Comparison of ENCODE assay signal across 12 cellular contexts in genomic region chr1:2235300-2235998, GRCh38. TPM values are rescaled to one million over a fixed set of nuclear protein-coding genes. Genes with fewer than 3 reads are reported as not detected.
A peak's percentile ranks its signal among the peaks of the same experiment; 100 is the strongest.
DNase-seq lines count a peak whose midpoint lies in the region; ATAC-seq and TF ChIP-seq lines count a peak whose summit lies in the region.
"Had no signal": no experiment of that assay in that cellular context is flagged by ENCODE, and none has a peak within 500 bp of the region (broad histone marks: within the 10 kb centered on the region; RNA-seq: fewer than 3 reads in every experiment).

No MANE protein-coding gene starts in this region.

- TF ChIP-seq POLR2A in heart left ventricle (IDR thresholded peaks at IDR 0.05) (no peak), gastrocnemius medialis (IDR thresholded peaks at IDR 0.05) (no peak)

- peaks cover 52 to 93% (median 73%) of the 10 kb centered on the region in 4 donors for H3K4me1 Mint-ChIP-seq in CD4-positive, alpha-beta memory T cell
- H3K4me1 Mint-ChIP-seq in activated CD8-positive, alpha-beta T cell treated with anti-CD3 and anti-CD28 coated beads for 36 hours (ENCODE audit: low read depth): peaks cover 73% of the 10 kb centered on the region

- peak overlapping the region; percentile 94 to 100 (median 98) for H3K27ac Mint-ChIP-seq in CD4-positive, alpha-beta memory T cell
- H3K27ac Mint-ChIP-seq in activated CD8-positive, alpha-beta T cell treated with anti-CD3 and anti-CD28 coated beads for 36 hours: peak overlapping the region; percentile 92

- TF ChIP-seq CTCF in activated CD8-positive, alpha-beta T cell treated with anti-CD3 and anti-CD28 coated beads for 36 hours (IDR thresholded peaks at IDR 0.05): no peak
- no peak for TF ChIP-seq CTCF in heart left ventricle (IDR thresholded peaks at IDR 0.05)
- TF ChIP-seq CTCF in gastrocnemius medialis (IDR thresholded peaks at IDR 0.05 in 4 of 5, conservative IDR thresholded peaks at IDR 0.05 in 1 of 5): no peak

- H3K36me3 ChIP-seq in CD4-positive, alpha-beta memory T cell (ENCODE audit: insufficient read depth, low read length): peaks cover 6% of the 10 kb centered on the region
- no peaks in the 10 kb centered on the region for H3K36me3 ChIP-seq in heart left ventricle
- H3K36me3 ChIP-seq in gastrocnemius medialis: no peaks in the 10 kb centered on the region

- peaks cover 0 to 6% (median 0%) of the 10 kb centered on the region in 8 donors for H3K9me3 Mint-ChIP-seq in CD4-positive, alpha-beta memory T cell
- H3K9me3 Mint-ChIP-seq in activated CD8-positive, alpha-beta T cell treated with anti-CD3 and anti-CD28 coated beads for 36 hours: no peaks in the 10 kb centered on the region

- H3K27ac ChIP-seq in CD4-positive, alpha-beta memory T cell (ENCODE audit: low read depth, low read length): peak overlapping the region; percentile 84
- H3K27ac ChIP-seq in heart left ventricle (peak overlapping the region; percentile 51 to 89 (median 70)), gastrocnemius medialis (peak overlapping the region; percentile 83 to 93 (median 85))

- H3K36me3 Mint-ChIP-seq in CD4-positive, alpha-beta memory T cell: peaks cover 0 to 54% of the 10 kb centered on the region in 2 donors
- H3K36me3 Mint-ChIP-seq in activated CD8-positive, alpha-beta T cell treated with anti-CD3 and anti-CD28 coated beads for 36 hours (ENCODE audit: low read depth): peaks cover 25% of the 10 kb centered on the region

- CTCF ChIA-PET in CD4-positive, alpha-beta memory T cell (lab: Charles Lee; ENCODE audit: partially characterized antibody): interaction anchor here (1.1 to 6.0 kb wide), 3 partner anchors 25 to 55 kb away, joined by 3 to 40 read pairs (median 4); partner anchors contain the start of gene FAAP20
- CTCF ChIA-PET in activated CD8-positive, alpha-beta T cell treated with anti-CD3 and anti-CD28 coated beads for 36 hours (lab: Charles Lee): interaction anchor here (1.8 to 3.4 kb wide), 6 partner anchors 17 to 80 kb away, joined by 3 to 21 read pairs (median 6); partner anchors contain the start of gene FAAP20

- peaks cover 0 to 4% of the 10 kb centered on the region in 2 donors for H3K27me3 Mint-ChIP-seq in CD4-positive, alpha-beta memory T cell
- H3K27me3 Mint-ChIP-seq in activated CD8-positive, alpha-beta T cell treated with anti-CD3 and anti-CD28 coated beads for 36 hours: no peaks in the 10 kb centered on the region

- peak in 1 of 5 donors; percentile 41 for DNase-seq in CD4-positive, alpha-beta memory T cell
- DNase-seq in activated CD8-positive, alpha-beta T cell treated with anti-CD3 and anti-CD28 coated beads for 36 hours: no peak
- DNase-seq in heart left ventricle (no peak), gastrocnemius medialis (no peak), amygdala (lab: John Stamatoyannopoulos, UW) (no peak), OCI-M1 (lab: John Stamatoyannopoulos, UW) (no peak), posterior vena cava (ENCODE audit: low spot score) (no peak)
- DNase-seq: activated CD8-positive, alpha-beta memory T cell treated with anti-CD3 and anti-CD28 coated beads for 24 hours; DND-41; stimulated activated CD4-positive, alpha-beta T cell treated with anti-CD3 and anti-CD28 coated beads, Interleukin-2, amount 100 ng/mL, for 48 hours had no signal

- intact Hi-C loops in CD4-positive, alpha-beta memory T cell (cut with micrococcal nuclease): no loop called here
- intact Hi-C loops in activated CD8-positive, alpha-beta T cell treated with anti-CD3 and anti-CD28 coated beads for 36 hours (cut with micrococcal nuclease): no loop called here
- intact Hi-C loops in heart left ventricle (cut with DNase I) (loop anchor here in 4 of 10 donors (5.0 to 10.0 kb wide), 3 partner anchors 37 to 79 kb away; no protein-coding TSS in a partner anchor), gastrocnemius medialis (cut with DNase I; ENCODE audit: low total_unique reads) (no loop called here), posterior vena cava (cut with DNase I) (loop anchor here in 1 of 2 donors (5.0 kb wide), 1 partner anchor 37 kb away; no protein-coding TSS in a partner anchor)

- H3K4me3 ChIP-seq in CD4-positive, alpha-beta memory T cell (ENCODE audit: low read length in 2 of 2): peak overlapping the region in 1 of 2 donors; percentile 18
- H3K4me3 ChIP-seq in heart left ventricle (peak overlapping the region in 3 of 12 donors; percentile 48 to 89 (median 74)), gastrocnemius medialis (peak overlapping the region in 1 of 4 donors; percentile 2)

- H3K9me3 ChIP-seq in CD4-positive, alpha-beta memory T cell (ENCODE audit: control insufficient read depth in 1 of 2, low read length in 2 of 2): no peaks in the 10 kb centered on the region
- H3K9me3 ChIP-seq in heart left ventricle (no peaks in the 10 kb centered on the region), gastrocnemius medialis (no peaks in the 10 kb centered on the region)

- 89 to 93% (median 90%) methylated on average over 16 to 22 of the region's 22 CpGs for WGBS in heart left ventricle, 4 donors

- no peaks in the 10 kb centered on the region for H3K27me3 ChIP-seq in CD4-positive, alpha-beta memory T cell (ENCODE audit: insufficient read depth, low read length)
- H3K27me3 ChIP-seq in heart left ventricle: no peaks in the 10 kb centered on the region
- no peaks in the 10 kb centered on the region for H3K27me3 ChIP-seq in gastrocnemius medialis

- POLR2A ChIA-PET in CD4-positive, alpha-beta memory T cell (lab: Charles Lee; ENCODE audit: partially characterized antibody): interaction anchor here (0.7 to 16.3 kb wide), 6 partner anchors 19 to 65 kb away, joined by 3 to 454 read pairs (median 77); partner anchors contain the start of gene FAAP20
- POLR2A ChIA-PET in activated CD8-positive, alpha-beta T cell treated with anti-CD3 and anti-CD28 coated beads for 36 hours (lab: Charles Lee): interaction anchor here (1.1 to 2.9 kb wide), 2 partner anchors 18 to 65 kb away, joined by 3 to 18 read pairs; no protein-coding TSS in a partner anchor

- peak overlapping the region; percentile 63 to 98 (median 83) for H3K4me3 Mint-ChIP-seq in CD4-positive, alpha-beta memory T cell
- H3K4me3 Mint-ChIP-seq in activated CD8-positive, alpha-beta T cell treated with anti-CD3 and anti-CD28 coated beads for 36 hours: peak overlapping the region; percentile 16

- ATAC-seq in activated CD8-positive, alpha-beta T cell treated with anti-CD3 and anti-CD28 coated beads for 36 hours: no peak
- no peak for ATAC-seq in heart left ventricle
- ATAC-seq in gastrocnemius medialis: no peak
- no peak for ATAC-seq in GM19324 (IDR thresholded peaks at IDR 0.05; ENCODE audit: low FRiP score, unreplicated experiment)
- ATAC-seq: PC-3 had no signal

- in situ Hi-C loops in gastrocnemius medialis (cut with MboI; ENCODE audit: low sequenced_read_pairs in 4 of 4): no loop called here

- peaks cover 94% of the 10 kb centered on the region for H3K4me1 ChIP-seq in CD4-positive, alpha-beta memory T cell (ENCODE audit: insufficient read depth, low read length)
- H3K4me1 ChIP-seq in heart left ventricle (peaks cover 24 to 100% (median 97%) of the 10 kb centered on the region in 12 donors), gastrocnemius medialis (peaks cover 91 to 99% of the 10 kb centered on the region in 2 donors)

RNA-seq across cellular contexts. Expression of gene SKI, which starts 7.3 kb away (rescaled TPM):
- total RNA-seq in CD4-positive, alpha-beta memory T cell: 100 to 1,000 TPM in 1 of 2 experiments, 10 to 100 TPM in 1; 96.1 to 104 TPM
- polyA plus RNA-seq in CD4-positive, alpha-beta memory T cell: under 1 TPM; 0.08 to 0.86 TPM
- total RNA-seq in activated CD8-positive, alpha-beta T cell treated with anti-CD3 and anti-CD28 coated beads for 36 hours: 10 to 100 TPM; 27.5 to 28.3 TPM
- total RNA-seq in heart left ventricle: 10 to 100 TPM; 28.8 to 52.7 (median 41.3) TPM
- polyA plus RNA-seq in heart left ventricle: 10 to 100 TPM; 16.9 to 28.7 TPM
- total RNA-seq in gastrocnemius medialis: 10 to 100 TPM in 3 of 4 donors, 1 to 10 TPM in 1; 7.8 to 32.2 (median 22.4) TPM
- total RNA-seq in posterior vena cava: 100 to 1,000 TPM; 104 to 111 TPM

RNA-seq across cellular contexts. Expression of gene FAAP20, which starts 40.9 kb away (rescaled TPM):
- 10 to 100 TPM; 38.4 to 40.8 TPM for total RNA-seq in CD4-positive, alpha-beta memory T cell
- 10 to 100 TPM; 54.2 to 58.9 TPM for polyA plus RNA-seq in CD4-positive, alpha-beta memory T cell
- 10 to 100 TPM; 64.7 to 71.7 TPM for total RNA-seq in activated CD8-positive, alpha-beta T cell treated with anti-CD3 and anti-CD28 coated beads for 36 hours
- total RNA-seq in heart left ventricle (10 to 100 TPM; 20.9 to 50.8 (median 34.8) TPM), gastrocnemius medialis (10 to 100 TPM; 12.1 to 26.2 (median 17.3) TPM), posterior vena cava (10 to 100 TPM; 50.7 to 52.9 TPM)
- polyA plus RNA-seq in heart left ventricle: 10 to 100 TPM; 57.3 to 61.3 TPM
